Comparison of ENCODE assay signal across 8 cellular contexts in the genomic region with DNA sequence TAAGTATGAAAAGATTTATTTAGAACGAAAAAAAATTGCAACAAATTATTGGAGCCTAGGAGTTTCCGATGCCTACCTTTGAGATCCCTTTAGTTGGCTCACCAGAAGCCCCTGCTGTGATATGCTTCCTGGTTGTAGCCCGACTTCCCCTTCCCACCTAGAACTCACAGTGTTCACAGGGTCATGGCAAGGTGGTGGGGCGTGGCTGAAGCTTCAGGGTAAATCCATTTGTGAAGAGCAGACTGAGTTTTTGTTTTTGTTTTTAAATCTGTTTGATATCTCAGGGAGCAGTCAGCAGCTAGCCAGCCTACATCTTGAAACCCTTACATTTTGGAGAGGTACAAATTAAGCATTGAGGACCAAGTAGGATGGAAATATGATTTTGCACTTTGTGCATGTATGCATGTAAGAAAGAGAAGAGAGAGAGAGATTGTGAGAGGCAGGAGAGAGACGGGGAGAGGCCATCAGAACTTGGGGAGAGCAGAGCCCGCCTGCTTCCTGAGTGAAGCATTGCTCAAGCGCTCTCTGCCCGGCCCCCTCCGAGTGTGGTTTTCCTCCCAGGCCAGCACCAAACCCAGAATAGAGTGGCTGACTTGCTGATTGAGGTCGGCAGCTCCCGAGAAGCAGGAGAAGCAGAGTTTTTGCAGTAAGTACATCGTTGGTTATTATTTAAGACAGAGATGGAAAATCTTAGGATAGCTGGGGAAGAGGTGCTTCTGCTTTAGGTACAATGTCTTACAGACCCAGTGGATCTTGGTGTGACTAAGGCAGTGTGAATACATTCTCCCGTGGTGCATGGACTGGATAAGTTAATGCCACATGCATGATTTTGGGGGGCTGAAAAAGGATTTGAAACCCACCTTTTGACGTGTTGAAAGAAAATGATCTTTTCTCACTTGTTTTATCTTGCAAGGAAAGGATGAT.
DNase-seq lines count a peak whose midpoint lies in the region; ATAC-seq and TF ChIP-seq lines count a peak whose summit lies in the region.

No MANE protein-coding gene starts in this region.

- H3K36me3 ChIP-seq in neutrophil, result no peaks in the 10 kb centered on the region

- peaks cover 3% of the 10 kb centered on the region for H3K27me3 Mint-ChIP-seq in T-helper 1 cell treated with Interleukin-12 subunit alpha and Interleukin-12 subunit beta and Interleukin-4 antibody, amounts not matched to agents 30 μg/mL and 1 μg/mL, for 36 hours (ENCODE audit: low read depth)

- H3K27me3 ChIP-seq in neutrophil, result no peaks in the 10 kb centered on the region

- no peak overlapping the region for H3K27ac Mint-ChIP-seq in T-helper 1 cell treated with Interleukin-12 subunit alpha and Interleukin-12 subunit beta and Interleukin-4 antibody, amounts not matched to agents 30 μg/mL and 1 μg/mL, for 36 hours

- ATAC-seq in HG03520 (IDR thresholded peaks at IDR 0.05; ENCODE audit: unreplicated experiment) (no peak), HG03280 (IDR thresholded peaks at IDR 0.05; ENCODE audit: unreplicated experiment) (no peak)

- H3K36me3 Mint-ChIP-seq in T-helper 1 cell treated with Interleukin-12 subunit alpha and Interleukin-12 subunit beta and Interleukin-4 antibody, amounts not matched to agents 30 μg/mL and 1 μg/mL, for 36 hours (ENCODE audit: low read depth), result no peaks in the 10 kb centered on the region

- H3K9me3 ChIP-seq in neutrophil, result no peaks in the 10 kb centered on the region

- peaks cover 27 to 42% of the 10 kb centered on the region in 2 experiments for H3K4me1 ChIP-seq in neutrophil (ENCODE audit: control insufficient read depth in 1 of 2, insufficient read depth in 1 of 2, low read depth in 1 of 2, low read length in 1 of 2)

- no peaks in the 10 kb centered on the region for H3K9me3 Mint-ChIP-seq in T-helper 1 cell treated with Interleukin-12 subunit alpha and Interleukin-12 subunit beta and Interleukin-4 antibody, amounts not matched to agents 30 μg/mL and 1 μg/mL, for 36 hours

- H3K4me3 ChIP-seq in neutrophil (ENCODE audit: low read depth in 1 of 2, low read length in 1 of 2), result peak overlapping the region; percentile 54 to 58

- no peak for TF ChIP-seq CTCF in neutrophil (IDR thresholded peaks at IDR 0.05)

- peak overlapping the region; percentile 64 for H3K4me3 Mint-ChIP-seq in T-helper 1 cell treated with Interleukin-12 subunit alpha and Interleukin-12 subunit beta and Interleukin-4 antibody, amounts not matched to agents 30 μg/mL and 1 μg/mL, for 36 hours

- peak; percentile 19 for DNase-seq in activated naive CD4-positive, alpha-beta T cell treated with Interleukin-2 at 50 U/mL for 16 hours
- DNase-seq in activated naive CD4-positive, alpha-beta T cell treated with anti-CD3 and anti-CD28 coated beads, Interleukin-2, amount 50 U/mL, for 16 hours, result no peak
- DNase-seq in central memory CD4-positive, alpha-beta T cell, result peak; percentile 27
- no peak for DNase-seq in NCI-H2107 treated with DMSO at 0.1 percent for 48 hours (lab: John Stamatoyannopoulos, UW; ENCODE audit: unreplicated experiment)

- H3K4me1 Mint-ChIP-seq in T-helper 1 cell treated with Interleukin-12 subunit alpha and Interleukin-12 subunit beta and Interleukin-4 antibody, amounts not matched to agents 30 μg/mL and 1 μg/mL, for 36 hours (ENCODE audit: low read depth), result peaks cover 16% of the 10 kb centered on the region

- peak overlapping the region; percentile 83 for H3K27ac ChIP-seq in neutrophil

Comparison
In these comparisons a context has a peak if more than half of its experiments do, and no peak if none do; other contexts are left out.
1. DNase-seq: peak in activated naive CD4-positive, alpha-beta T cell treated with Interleukin-2 at 50 U/mL for 16 hours (single experiment) and central memory CD4-positive, alpha-beta T cell (single experiment); none in activated naive CD4-positive, alpha-beta T cell treated with anti-CD3 and anti-CD28 coated beads, Interleukin-2, amount 50 U/mL, for 16 hours (single experiment) and NCI-H2107 treated with DMSO at 0.1 percent for 48 hours (single experiment).